10 cellular contexts compared by ENCODE assay signal in genomic region chr2:219453691-219454131, GRCh38. TPM values are rescaled to one million over a fixed set of nuclear protein-coding genes. Genes with fewer than 3 reads are reported as not detected.
DNase-seq lines count a peak whose midpoint lies in the region; ATAC-seq lines count a peak whose summit lies in the region.
"Had no signal": no experiment of that assay in that cellular context is flagged by ENCODE, and none has a peak within 500 bp of the region (broad histone marks: within the 10 kb centered on the region; RNA-seq: fewer than 3 reads in every experiment).

No MANE protein-coding gene starts in this region.

- ATAC-seq in GM21528 (IDR thresholded peaks at IDR 0.05; ENCODE audit: low FRiP score, unreplicated experiment) (no peak), GM19328 (IDR thresholded peaks at IDR 0.05; ENCODE audit: unreplicated experiment) (no peak)

- H3K9me3 ChIP-seq in mucosa of rectum (ENCODE audit: control insufficient read depth in 2 of 2, low read length in 2 of 2), result no peaks in the 10 kb centered on the region
- H3K9me3 ChIP-seq: pancreas had no signal

- H3K27me3 ChIP-seq in mucosa of rectum (ENCODE audit: control insufficient read depth in 2 of 2, insufficient read depth in 2 of 2, low read length in 2 of 2), result peaks cover 7 to 10% of the 10 kb centered on the region in 2 donors
- H3K27me3 ChIP-seq: pancreas had no signal

- no peaks in the 10 kb centered on the region for H3K36me3 ChIP-seq in mucosa of rectum (ENCODE audit: control insufficient read depth in 2 of 2, insufficient read depth in 2 of 2, low read length in 2 of 2)
- H3K36me3 ChIP-seq: pancreas had no signal

- DNase-seq in ACHN (peak; percentile 47), M059J (ENCODE audit: low read depth) (peak; percentile 97), dedifferentiated amniotic fluid mesenchymal stem cell (ENCODE audit: extremely low spot score) (peak; percentile 84), NCI-H187 treated with DMSO at 0.1 percent for 48 hours (lab: John Stamatoyannopoulos, UW) (no peak)
- DNase-seq in stimulated activated CD4-positive, alpha-beta T cell treated with anti-CD3 and anti-CD28 coated beads, Interleukin-4, amount 100 ng/mL, for 4 hours, result no peak
- DNase-seq: OCI-M1 had no signal

- in situ Hi-C loops in ACHN (cut with HindIII; ENCODE audit: low pct_ligation_motif_present, low pct_unique_long_range_greater_than_20kb, low sequenced_read_pairs), result no loop called here

- H3K27ac ChIP-seq in mucosa of rectum (ENCODE audit: low read depth in 2 of 2, low read length in 2 of 2), result peak overlapping the region; percentile 53 to 67
- H3K27ac ChIP-seq: pancreas had no signal

- peaks cover 0 to 2% of the 10 kb centered on the region in 2 donors for H3K4me1 ChIP-seq in mucosa of rectum (ENCODE audit: control insufficient read depth in 2 of 2, insufficient read depth in 2 of 2, low read length in 2 of 2)
- H3K4me1 ChIP-seq: pancreas had no signal

- no peak overlapping the region for H3K9ac ChIP-seq in mucosa of rectum (ENCODE audit: low read depth in 1 of 2, low read length in 2 of 2)

- H3K4me3 ChIP-seq in mucosa of rectum (ENCODE audit: low read length in 2 of 2), result no peak overlapping the region
- H3K4me3 ChIP-seq: pancreas had no signal

RNA-seq across cellular contexts. Expression of gene SPEG, which starts 19.1 kb away (rescaled TPM):
- total RNA-seq in M059J (2014; rRNA removed; shearing (Covaris generic)), result 9.8 and 13.9 TPM in 2 replicates

RNA-seq across cellular contexts. Expression of gene DES, which starts 35.5 kb away (rescaled TPM):
- total RNA-seq in M059J (2014; rRNA removed; shearing (Covaris generic)), result 0.37 TPM in 1 of 2 replicates, not detected in the other

RNA-seq across cellular contexts. Expression of gene GMPPA, which starts 45.0 kb away (rescaled TPM):
- total RNA-seq in M059J (2014; rRNA removed; shearing (Covaris generic)), result 81.6 and 89.2 TPM in 2 replicates

Comparison
In these comparisons a context has a peak if more than half of its experiments do, and no peak if none do; other contexts are left out.
1. DNase-seq: peak in ACHN (single experiment), M059J (single experiment) and dedifferentiated amniotic fluid mesenchymal stem cell (single experiment); none in stimulated activated CD4-positive, alpha-beta T cell treated with anti-CD3 and anti-CD28 coated beads, Interleukin-4, amount 100 ng/mL, for 4 hours (0 of 2) and NCI-H187 treated with DMSO at 0.1 percent for 48 hours (single experiment).